27 cellular contexts compared by ENCODE assay signal in genomic region chr3:36928220-36928619, GRCh38.
"Had no signal": no experiment of that assay in that cellular context is flagged by ENCODE, and none has a peak within 500 bp of the region (broad histone marks: within the 10 kb centered on the region; RNA-seq: fewer than 3 reads in every experiment).

No MANE protein-coding gene starts in this region.

- H3K27me3 Mint-ChIP-seq: activated CD4-positive, alpha-beta T cell treated with anti-CD3 and anti-CD28 coated beads for 36 hours; activated naive CD4-positive, alpha-beta T cell treated with anti-CD3 and anti-CD28 coated beads, Interleukin-2, amount 10 ng/mL, durations not matched to agents 7 days and 5 days; activated naive CD8-positive, alpha-beta T cell treated with anti-CD3 and anti-CD28 coated beads, Interleukin-2, amount 10 ng/mL, durations not matched to agents 7 days and 5 days; activated T-cell treated with anti-CD3 and anti-CD28 coated beads, Interleukin-2, amount 50 U/mL, for 24 hours had no signal

- H3K4me3 Mint-ChIP-seq: activated CD4-positive, alpha-beta memory T cell treated with anti-CD3 and anti-CD28 coated beads, Interleukin-2, amount 10 ng/mL, durations not matched to agents 7 days and 5 days; activated CD4-positive, alpha-beta T cell treated with anti-CD3 and anti-CD28 coated beads for 36 hours; activated CD4-positive, alpha-beta T cell treated with anti-CD3 and anti-CD28 coated beads, Interleukin-2, amount 10 ng/mL, durations not matched to agents 24 days and 14 days; activated naive CD4-positive, alpha-beta T cell treated with anti-CD3 and anti-CD28 coated beads, Interleukin-2, amount 10 ng/mL, durations not matched to agents 7 days and 5 days; activated naive CD8-positive, alpha-beta T cell treated with anti-CD3 and anti-CD28 coated beads, Interleukin-2, amount 10 ng/mL, durations not matched to agents 7 days and 5 days; activated T-cell treated with anti-CD3 and anti-CD28 coated beads, Interleukin-2, amount 50 U/mL, for 24 hours; activated T-cell treated with anti-CD3 and anti-CD28 coated beads, Interleukin-2, amount 50 U/mL, for 72 hours had no signal

- H3K27ac ChIP-seq: body of pancreas, colonic mucosa, gastrocnemius medialis, heart left ventricle had no signal

- H3K36me3 ChIP-seq: colonic mucosa, gastrocnemius medialis had no signal

- H3K9me3 Mint-ChIP-seq: activated CD4-positive, alpha-beta T cell treated with anti-CD3 and anti-CD28 coated beads, Interleukin-2, amount 10 ng/mL, durations not matched to agents 24 days and 14 days; activated naive CD4-positive, alpha-beta T cell treated with anti-CD3 and anti-CD28 coated beads, Interleukin-2, amount 10 ng/mL, durations not matched to agents 7 days and 5 days; activated T-cell treated with anti-CD3 and anti-CD28 coated beads, Interleukin-2, amount 50 U/mL, for 24 hours; activated T-cell treated with anti-CD3 and anti-CD28 coated beads, Interleukin-2, amount 50 U/mL, for 72 hours had no signal

- H3K27me3 ChIP-seq: body of pancreas, colonic mucosa, gastrocnemius medialis, heart left ventricle had no signal

- DNase-seq: activated CD4-positive, alpha-beta memory T cell treated with anti-CD3 and anti-CD28 coated beads, Interleukin-2, amount 10 ng/mL, durations not matched to agents 7 days and 5 days; activated CD4-positive, alpha-beta T cell treated with anti-CD3 and anti-CD28 coated beads for 36 hours; activated CD4-positive, alpha-beta T cell treated with anti-CD3 and anti-CD28 coated beads, Interleukin-2, amount 10 ng/mL, durations not matched to agents 24 days and 14 days; activated CD4-positive, CD25-positive, alpha-beta regulatory T cell; activated CD4-positive, CD25-positive, alpha-beta regulatory T cell treated with anti-CD3 and anti-CD28 coated beads, Interleukin-2, amount 50 U/mL, for 72 hours; activated CD8-positive, alpha-beta memory T cell treated with anti-CD3 and anti-CD28 coated beads, Interleukin-2, amount 50 U/mL, for 48 hours; activated gamma-delta T cell; activated naive CD4-positive, alpha-beta T cell; activated naive CD4-positive, alpha-beta T cell treated with anti-CD3 and anti-CD28 coated beads, Interleukin-2, amount 10 ng/mL, durations not matched to agents 7 days and 5 days; activated naive CD8-positive, alpha-beta T cell treated with anti-CD3 and anti-CD28 coated beads, Interleukin-2, amount 10 ng/mL, durations not matched to agents 7 days and 5 days; activated T-cell treated with anti-CD3 and anti-CD28 coated beads for 4 hours; activated T-cell treated with anti-CD3 and anti-CD28 coated beads, Interleukin-2, amount 50 U/mL, for 24 hours; activated T-cell treated with anti-CD3 and anti-CD28 coated beads, Interleukin-2, amount 50 U/mL, for 72 hours; amniotic stem cell; anterior cingulate cortex; body of pancreas; central memory CD4-positive, alpha-beta T cell; cerebellar nuclear complex; colonic mucosa; effector CD8-positive, alpha-beta T cell; foreskin fibroblast; gastrocnemius medialis; glutamatergic neuron; heart left ventricle; T-helper 2 cell had no signal

- H3K9me3 ChIP-seq: body of pancreas, colonic mucosa, gastrocnemius medialis, heart left ventricle had no signal

- H3K4me3 ChIP-seq: body of pancreas, colonic mucosa, gastrocnemius medialis, heart left ventricle had no signal

- ATAC-seq: activated CD4-positive, alpha-beta T cell treated with anti-CD3 and anti-CD28 coated beads for 36 hours; activated T-cell treated with anti-CD3 and anti-CD28 coated beads, Interleukin-2, amount 50 U/mL, for 72 hours; body of pancreas; esophagus mucosa; gastrocnemius medialis; heart left ventricle had no signal

- H3K4me1 Mint-ChIP-seq: activated CD4-positive, alpha-beta memory T cell treated with anti-CD3 and anti-CD28 coated beads, Interleukin-2, amount 10 ng/mL, durations not matched to agents 7 days and 5 days; activated naive CD4-positive, alpha-beta T cell treated with anti-CD3 and anti-CD28 coated beads, Interleukin-2, amount 10 ng/mL, durations not matched to agents 7 days and 5 days had no signal

- H3K4me1 ChIP-seq: body of pancreas, colonic mucosa, gastrocnemius medialis had no signal

- H3K27ac Mint-ChIP-seq: activated CD4-positive, alpha-beta memory T cell treated with anti-CD3 and anti-CD28 coated beads, Interleukin-2, amount 10 ng/mL, durations not matched to agents 7 days and 5 days; activated CD4-positive, alpha-beta T cell treated with anti-CD3 and anti-CD28 coated beads for 36 hours; activated CD4-positive, alpha-beta T cell treated with anti-CD3 and anti-CD28 coated beads, Interleukin-2, amount 10 ng/mL, durations not matched to agents 24 days and 14 days; activated naive CD4-positive, alpha-beta T cell treated with anti-CD3 and anti-CD28 coated beads, Interleukin-2, amount 10 ng/mL, durations not matched to agents 7 days and 5 days; activated naive CD4-positive, alpha-beta T cell treated with anti-CD3 and anti-CD28 coated beads, Interleukin-2, amount 50 U/mL, for 72 hours; activated naive CD8-positive, alpha-beta T cell treated with anti-CD3 and anti-CD28 coated beads, Interleukin-2, amount 10 ng/mL, durations not matched to agents 7 days and 5 days; activated T-cell treated with anti-CD3 and anti-CD28 coated beads, Interleukin-2, amount 50 U/mL, for 24 hours; activated T-cell treated with anti-CD3 and anti-CD28 coated beads, Interleukin-2, amount 50 U/mL, for 72 hours had no signal
